8 cellular contexts compared by ENCODE assay signal in the genomic region with DNA sequence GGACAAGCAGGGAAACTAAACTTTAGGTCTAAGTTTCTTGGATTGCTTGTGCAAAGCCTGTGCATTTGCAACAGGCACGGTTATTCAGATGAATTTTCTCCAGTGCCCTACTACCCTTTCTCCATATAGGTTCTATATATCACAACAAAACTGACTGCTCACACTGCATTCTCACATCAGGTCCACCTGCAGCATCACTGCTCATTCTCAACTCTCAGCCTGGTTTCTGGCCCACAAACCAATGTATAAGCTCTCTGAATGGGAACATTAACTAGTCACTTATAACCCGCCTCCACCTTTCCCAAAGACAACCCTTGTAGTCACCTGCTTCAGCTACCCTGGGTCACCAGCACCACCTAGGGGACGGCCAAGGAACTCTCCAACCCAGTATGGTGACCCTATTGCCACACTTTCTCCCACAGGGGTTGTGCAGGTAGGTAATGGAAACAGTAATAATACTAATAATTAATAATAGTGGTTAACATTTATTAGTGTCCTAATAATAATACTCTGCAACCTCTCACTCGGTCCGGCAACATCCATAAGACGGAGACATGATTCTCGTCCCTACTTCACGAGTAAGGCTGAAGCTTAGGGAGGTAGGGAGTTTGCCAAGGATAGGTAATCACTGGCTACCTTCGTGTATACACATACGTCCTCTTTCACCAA.
DNase-seq lines count a peak whose midpoint lies in the region; ATAC-seq, FAIRE-seq and TF ChIP-seq lines count a peak whose summit lies in the region.

No MANE protein-coding gene starts in this region.

- H4K20me1 ChIP-seq in GM23248 (ENCODE audit: insufficient read depth), result no peaks in the 10 kb centered on the region
- no peaks in the 10 kb centered on the region for H4K20me1 ChIP-seq in endothelial cell of umbilical vein (replicated peaks; ENCODE audit: control insufficient read depth, extremely low read depth, insufficient read depth, low read length)

- H3K36me3 ChIP-seq in GM23248 (ENCODE audit: low read depth) (peaks cover 13% of the 10 kb centered on the region; the same call in 1 of the 2 replicates), endothelial cell of umbilical vein (ENCODE audit: control insufficient read depth in 2 of 2, extremely low read depth in 1 of 2, insufficient read depth in 2 of 2, low read length in 2 of 2) (peaks cover 7 to 8% of the 10 kb centered on the region in 2 experiments), parathyroid adenoma (ENCODE audit: control insufficient read depth, insufficient read depth, low read length) (no peaks in the 10 kb centered on the region)

- intact Hi-C loops in endothelial cell of umbilical vein (cut with micrococcal nuclease) (no loop called here), lower leg skin (cut with DNase I; ENCODE audit: low total_unique reads) (no loop called here)

- BruUV-seq in endothelial cell of umbilical vein (replicated peaks; lab: Mats Ljungman, UMichigan), result no TSS peak

- H3K9ac ChIP-seq in GM23248 (no peak overlapping the region), endothelial cell of umbilical vein (replicated peaks; ENCODE audit: extremely low read depth, insufficient read depth, low read length) (no peak overlapping the region), parathyroid adenoma (no peak overlapping the region)

- H2AFZ ChIP-seq in GM23248 (no peak overlapping the region), endothelial cell of umbilical vein (ENCODE audit: low read depth, low read length) (no peak overlapping the region), parathyroid adenoma (no peak overlapping the region)

- ATAC-seq in GM21381 (IDR thresholded peaks at IDR 0.05; ENCODE audit: unreplicated experiment), result no peak

- FAIRE-seq in endothelial cell of umbilical vein (lab: Jason Lieb, UNC), result peak; percentile 35

- 83 to 85% methylated on average over 10 of the region's 10 CpGs for WGBS in GM23248 (ENCODE audit: low coverage in 1 of 2, low lambda C conversion rate in 2 of 2, missing lambda C conversion rate in 2 of 2), 2 experiments
- 82 to 83% methylated on average over 10 of the region's 10 CpGs for WGBS in lower leg skin, 2 donors

- TF ChIP-seq POLR2A in endothelial cell of umbilical vein (IDR thresholded peaks at IDR 0.05; ENCODE audit: low read depth, low read length) (no peak), lower leg skin (IDR thresholded peaks at IDR 0.05) (no peak)

- no peaks in the 10 kb centered on the region for H3K79me2 ChIP-seq in GM23248 (ENCODE audit: insufficient read depth)
- H3K79me2 ChIP-seq in endothelial cell of umbilical vein (ENCODE audit: control insufficient read depth, insufficient read depth, low read length), result no peaks in the 10 kb centered on the region
- no peaks in the 10 kb centered on the region for H3K79me2 ChIP-seq in parathyroid adenoma

- DNase-seq in EH (ENCODE audit: low read depth) (peak; percentile 29), GM23248 (peak; percentile 58), NCI-H146 (lab: John Stamatoyannopoulos, UW) (peak; percentile 55), endothelial cell of umbilical vein (ENCODE audit: low read depth, low spot score) (peak; percentile 9), lower leg skin (ENCODE audit: low spot score in 2 of 2) (no peak)
- DNase-seq in activated CD4-positive, alpha-beta T cell treated with anti-CD3 and anti-CD28 coated beads, Interleukin-2, amount 50 U/mL, for 4 hours, result peak; percentile 56 to 58

- TF ChIP-seq CTCF in endothelial cell of umbilical vein (IDR thresholded peaks at IDR 0.05; ENCODE audit: extremely low read depth in 1 of 2, insufficient read depth in 1 of 2, low read depth in 1 of 2, low read length in 2 of 2) (peak; percentile 59 to 63), parathyroid adenoma (IDR thresholded peaks at IDR 0.05) (peak; percentile 96), lower leg skin (IDR thresholded peaks at IDR 0.05) (no peak)

- in situ Hi-C loops in GM23248 (cut with MboI), result no loop called here

- H3K9me2 ChIP-seq in GM23248 (ENCODE audit: insufficient read depth), result no peaks in the 10 kb centered on the region

- no peaks in the 10 kb centered on the region for H3K9me1 ChIP-seq in endothelial cell of umbilical vein (replicated peaks; ENCODE audit: control insufficient read depth, extremely low read depth, insufficient read depth, low read length)

- no peak overlapping the region for H3K27ac ChIP-seq in GM23248
- no peak overlapping the region for H3K27ac ChIP-seq in endothelial cell of umbilical vein (ENCODE audit: insufficient read depth, low read depth, low read length)
- no peak overlapping the region for H3K27ac ChIP-seq in parathyroid adenoma

- H3K27me3 ChIP-seq in GM23248 (replicated peaks; ENCODE audit: insufficient read depth) (no peaks in the 10 kb centered on the region), endothelial cell of umbilical vein (ENCODE audit: control insufficient read depth in 2 of 2, insufficient read depth in 2 of 2, low read length in 2 of 2) (no peaks in the 10 kb centered on the region), parathyroid adenoma (ENCODE audit: control insufficient read depth, insufficient read depth, low read length) (no peaks in the 10 kb centered on the region)

- CTCF ChIA-PET in endothelial cell of umbilical vein (lab: Charles Lee), result interaction anchor here (0.9 to 3.0 kb wide), 7 partner anchors 10 to 382 kb away, joined by 3 to 22 read pairs (median 5); no protein-coding TSS in a partner anchor

- H3K9me3 ChIP-seq in GM23248 (ENCODE audit: low read depth) (no peaks in the 10 kb centered on the region), endothelial cell of umbilical vein (replicated peaks; ENCODE audit: control insufficient read depth, insufficient read depth, low read length) (no peaks in the 10 kb centered on the region), parathyroid adenoma (ENCODE audit: control insufficient read depth, low read length) (no peaks in the 10 kb centered on the region)

- dilution Hi-C loops in endothelial cell of umbilical vein (cut with MboI; ENCODE audit: extremely low pct_ligation_motif_present, low sequenced_read_pairs), result loop anchor here (25.0 kb wide), 1 partner anchor 391 kb away; no protein-coding TSS in a partner anchor

- H3K4me2 ChIP-seq in GM23248 (ENCODE audit: unreplicated experiment) (no peak overlapping the region), endothelial cell of umbilical vein (ENCODE audit: insufficient read depth, low read length) (no peak overlapping the region), parathyroid adenoma (ENCODE audit: low read length) (no peak overlapping the region)

- POLR2A ChIA-PET in endothelial cell of umbilical vein (lab: Charles Lee), result no interaction called here

- H3K4me3 ChIP-seq in GM23248, result no peak overlapping the region
- H3K4me3 ChIP-seq in endothelial cell of umbilical vein (replicated peaks in 1 of 3; ENCODE audit: insufficient read depth in 1 of 3, low read depth in 1 of 3, low read length in 3 of 3), result no peak overlapping the region
- no peak overlapping the region for H3K4me3 ChIP-seq in parathyroid adenoma (ENCODE audit: low read depth, low read length)
- H3K4me3 ChIP-seq in lower leg skin (ENCODE audit: low read depth, poor library complexity, severe bottlenecking), result no peak overlapping the region

- peaks cover 16% of the 10 kb centered on the region; the same call in 1 of the 2 replicates for H3F3A ChIP-seq in GM23248 (ENCODE audit: insufficient read depth)

- H3K4me1 ChIP-seq in GM23248 (ENCODE audit: insufficient read depth) (peaks cover 9% of the 10 kb centered on the region), endothelial cell of umbilical vein (ENCODE audit: control insufficient read depth, extremely low read depth, insufficient read depth, low read length) (no peaks in the 10 kb centered on the region), parathyroid adenoma (peaks cover 17% of the 10 kb centered on the region)

TF ChIP-seq in endothelial cell of umbilical vein, 7 proteins besides CTCF, POLR2A, EP300 and RAD21:
- TF ChIP-seq, protein P1, sequence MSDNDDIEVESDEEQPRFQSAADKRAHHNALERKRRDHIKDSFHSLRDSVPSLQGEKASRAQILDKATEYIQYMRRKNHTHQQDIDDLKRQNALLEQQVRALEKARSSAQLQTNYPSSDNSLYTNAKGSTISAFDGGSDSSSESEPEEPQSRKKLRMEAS (IDR thresholded peaks at IDR 0.05; ENCODE audit: insufficient read depth, insufficient read length), result no peak
- no peak for TF ChIP-seq EZH2 (IDR thresholded peaks at IDR 0.05; ENCODE audit: borderline replicate concordance, low read depth, low read length, severe bottlenecking)
- no peak for TF ChIP-seq MYC (IDR thresholded peaks at IDR 0.05; ENCODE audit: low read depth, low read length)
TF ChIP-seq in endothelial cell of umbilical vein: peak in this region for 0.

Comparison
In these comparisons a context has a peak if more than half of its experiments do, and no peak if none do; other contexts are left out.
1. DNase-seq: peak in EH (single experiment), GM23248 (single experiment), NCI-H146 (single experiment), activated CD4-positive, alpha-beta T cell treated with anti-CD3 and anti-CD28 coated beads, Interleukin-2, amount 50 U/mL, for 4 hours (2 of 2) and endothelial cell of umbilical vein (single experiment); none in lower leg skin (0 of 2).
2. CTCF ChIP-seq: peak in endothelial cell of umbilical vein (2 of 2) and parathyroid adenoma (single experiment); none in lower leg skin (0 of 3).